Comparison of ENCODE assay signal across 12 cellular contexts in the genomic region with DNA sequence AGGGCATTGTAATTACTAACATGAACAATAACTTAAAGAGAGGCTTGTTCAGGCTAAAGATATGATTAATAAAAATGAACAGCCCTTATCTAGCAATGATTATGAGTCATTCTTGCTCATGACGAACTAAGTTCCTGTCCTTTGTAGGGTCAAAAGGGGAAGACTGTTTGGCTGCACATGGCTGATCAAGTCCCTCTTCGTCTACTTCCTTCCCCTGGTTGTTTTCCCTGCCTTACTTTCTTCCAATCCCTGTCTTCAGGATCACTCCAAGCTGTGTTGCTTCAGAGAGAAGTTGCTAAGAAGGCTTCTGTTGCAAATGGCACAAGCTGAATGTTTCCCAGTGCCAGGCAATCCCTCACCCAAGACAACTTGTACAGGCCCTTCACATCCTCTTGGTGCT.
DNase-seq lines count a peak whose midpoint lies in the region; FAIRE-seq and TF ChIP-seq lines count a peak whose summit lies in the region.
"Had no signal": no experiment of that assay in that cellular context is flagged by ENCODE, and none has a peak within 500 bp of the region (broad histone marks: within the 10 kb centered on the region; RNA-seq: fewer than 3 reads in every experiment).

No MANE protein-coding gene starts in this region.

- no peaks in the 10 kb centered on the region for H3K36me3 Mint-ChIP-seq in MCF 10A (ENCODE audit: insufficient read depth, unreplicated experiment)

- no peak for TF ChIP-seq CTCF in MCF 10A (IDR thresholded peaks at IDR 0.05; ENCODE audit: unreplicated experiment)
- TF ChIP-seq CTCF in breast epithelium (IDR thresholded peaks at IDR 0.05): no peak
- no peak for TF ChIP-seq CTCF in brain microvascular endothelial cell (IDR thresholded peaks at IDR 0.05; ENCODE audit: low read depth, low read length, missing control alignments)
- TF ChIP-seq CTCF in testis (IDR thresholded peaks at IDR 0.05): no peak

- peaks cover 26% of the 10 kb centered on the region for H3K4me1 Mint-ChIP-seq in MCF 10A (ENCODE audit: insufficient read depth, unreplicated experiment)

- in situ Hi-C loops in brain microvascular endothelial cell (cut with HindIII; ENCODE audit: low pct_ligation_motif_present, low sequenced_read_pairs): no loop called here

- H3K4me3 Mint-ChIP-seq in MCF 10A (ENCODE audit: unreplicated experiment): no peak overlapping the region
- H3K4me3 Mint-ChIP-seq: activated CD4-positive, alpha-beta T cell treated with anti-CD3 and anti-CD28 coated beads for 36 hours had no signal

- H3K27me3 ChIP-seq in breast epithelium (no peaks in the 10 kb centered on the region), brain microvascular endothelial cell (replicated peaks) (no peaks in the 10 kb centered on the region), testis (no peaks in the 10 kb centered on the region)

- intact Hi-C loops in MCF 10A (cut with micrococcal nuclease) (no loop called here), breast epithelium (cut with DNase I; ENCODE audit: low total_unique reads) (no loop called here), testis (cut with DNase I; ENCODE audit: low total_unique reads) (no loop called here)

- H3K9me3 ChIP-seq in breast epithelium (no peaks in the 10 kb centered on the region), testis (no peaks in the 10 kb centered on the region)
- H3K9me3 ChIP-seq: psoas muscle had no signal

- no peaks in the 10 kb centered on the region for H3K36me3 ChIP-seq in breast epithelium
- no peaks in the 10 kb centered on the region for H3K36me3 ChIP-seq in brain microvascular endothelial cell (replicated peaks)
- H3K36me3 ChIP-seq in testis (ENCODE audit: low read depth, missing control alignments): no peaks in the 10 kb centered on the region

- H3K9me3 Mint-ChIP-seq in MCF 10A (ENCODE audit: unreplicated experiment): no peaks in the 10 kb centered on the region

- H3K27ac Mint-ChIP-seq in MCF 10A (ENCODE audit: low read depth, unreplicated experiment): peak overlapping the region; percentile 39
- H3K27ac Mint-ChIP-seq: activated CD4-positive, alpha-beta T cell treated with anti-CD3 and anti-CD28 coated beads for 36 hours had no signal

- no peaks in the 10 kb centered on the region for H3K27me3 Mint-ChIP-seq in MCF 10A (ENCODE audit: insufficient read depth, unreplicated experiment)

- H3K27ac ChIP-seq in breast epithelium: no peak overlapping the region
- H3K27ac ChIP-seq in brain microvascular endothelial cell: peak overlapping the region; percentile 52
- no peak overlapping the region for H3K27ac ChIP-seq in testis
- H3K27ac ChIP-seq: psoas muscle had no signal

- TF ChIP-seq POLR2A in breast epithelium (IDR thresholded peaks at IDR 0.05): no peak
- TF ChIP-seq POLR2A in testis (IDR thresholded peaks at IDR 0.05): no peak

- H3K4me1 ChIP-seq in breast epithelium (no peaks in the 10 kb centered on the region), testis (no peaks in the 10 kb centered on the region)
- H3K4me1 ChIP-seq: psoas muscle had no signal

- no peak overlapping the region for H3K4me3 ChIP-seq in breast epithelium
- H3K4me3 ChIP-seq in brain microvascular endothelial cell (ENCODE audit: low read depth, low read length): no peak overlapping the region
- no peak overlapping the region for H3K4me3 ChIP-seq in testis
- H3K4me3 ChIP-seq: psoas muscle had no signal

- no peak for FAIRE-seq in urothelium cell line (lab: Jason Lieb, UNC)

- POLR2A ChIA-PET in MCF 10A (lab: Yijun Ruan, JAX): no interaction called here

- 32 to 37% methylated on average over 2 of the region's 2 CpGs for WGBS in testis, 2 donors

- CTCF ChIA-PET in MCF 10A (lab: Yijun Ruan, JAX): no interaction called here

- DNase-seq in MCF 10A (ENCODE audit: unreplicated experiment): peak; percentile 28
- no peak for DNase-seq in breast epithelium (ENCODE audit: low spot score in 2 of 2)
- DNase-seq in brain microvascular endothelial cell: peak; percentile 26
- peak; percentile 91 for DNase-seq in kidney tubule cell (ENCODE audit: low spot score)
- DNase-seq in urothelium cell line (ENCODE audit: low spot score): peak; percentile 4
- DNase-seq in GM03348 (ENCODE audit: low spot score): no peak
- DNase-seq in NCI-H446 (lab: John Stamatoyannopoulos, UW): no peak
- DNase-seq in testis: no peak
- DNase-seq: activated CD4-positive, alpha-beta T cell treated with anti-CD3 and anti-CD28 coated beads for 36 hours; activated gamma-delta T cell treated with Interleukin-2 at 50 U/mL for 16 hours; NCI-H2081; psoas muscle had no signal

- BruUV-seq in MCF 10A (replicated peaks; lab: Mats Ljungman, UMichigan): no TSS peak

Comparison
In these comparisons a context has a peak if more than half of its experiments do, and no peak if none do; other contexts are left out.
1. DNase-seq: peak in MCF 10A (single experiment), brain microvascular endothelial cell (single experiment), kidney tubule cell (single experiment) and urothelium cell line (single experiment); none in breast epithelium (0 of 2), GM03348 (single experiment), NCI-H446 (0 of 2) and testis (single experiment).